22 cellular contexts compared by ENCODE assay signal in genomic region chr3:110710605-110711004, GRCh38.
DNase-seq lines count a peak whose midpoint lies in the region; ATAC-seq, FAIRE-seq and TF ChIP-seq lines count a peak whose summit lies in the region.
"Had no signal": no experiment of that assay in that cellular context is flagged by ENCODE, and none has a peak within 500 bp of the region (broad histone marks: within the 10 kb centered on the region; RNA-seq: fewer than 3 reads in every experiment).

No MANE protein-coding gene starts in this region.

- intact Hi-C loops in right lobe of liver (cut with DNase I) = no loop called here

- H3K4me1 ChIP-seq in astrocyte (ENCODE audit: insufficient read depth, low read length) (no peaks in the 10 kb centered on the region), right lobe of liver (peaks cover 0 to 40% (median 7%) of the 10 kb centered on the region in 4 donors)

- H3K27me3 Mint-ChIP-seq in astrocyte (ENCODE audit: low read depth, unreplicated experiment) = no peaks in the 10 kb centered on the region
- H3K27me3 Mint-ChIP-seq: CD4-positive, alpha-beta T cell had no signal

- no peak overlapping the region for H3K4me2 ChIP-seq in astrocyte (ENCODE audit: low read length)
- H3K4me2 ChIP-seq: SK-N-SH had no signal

- H3K79me2 ChIP-seq in astrocyte (ENCODE audit: insufficient read depth, low read length) = no peaks in the 10 kb centered on the region

- H3K36me3 ChIP-seq in astrocyte (ENCODE audit: insufficient read depth, low read length) = no peaks in the 10 kb centered on the region
- H3K36me3 ChIP-seq in right lobe of liver = no peaks in the 10 kb centered on the region
- H3K36me3 ChIP-seq: HAP-1 had no signal

- no peak for TF ChIP-seq POLR2A in right lobe of liver (IDR thresholded peaks at IDR 0.05)

- peak overlapping the region; percentile 29 for H3K27ac Mint-ChIP-seq in astrocyte (ENCODE audit: unreplicated experiment)
- H3K27ac Mint-ChIP-seq: CD4-positive, alpha-beta T cell had no signal

- H3K4me1 Mint-ChIP-seq in astrocyte (ENCODE audit: low read depth, unreplicated experiment) = peaks cover 21% of the 10 kb centered on the region

- 27% methylated on average over 1 of the region's 1 CpG for WGBS in right lobe of liver (ENCODE audit: insufficient coverage, low coverage, low lambda C conversion rate, missing lambda C conversion rate)

- H3K36me3 Mint-ChIP-seq in astrocyte (ENCODE audit: low read depth, unreplicated experiment) = peaks cover 2% of the 10 kb centered on the region

- H3K9me3 ChIP-seq in astrocyte (ENCODE audit: insufficient read depth, low read depth, low read length) (no peaks in the 10 kb centered on the region), right lobe of liver (no peaks in the 10 kb centered on the region)
- H3K9me3 ChIP-seq: HAP-1, SK-N-SH had no signal

- peaks cover 4% of the 10 kb centered on the region for H3K9me3 Mint-ChIP-seq in astrocyte (ENCODE audit: unreplicated experiment)
- H3K9me3 Mint-ChIP-seq: CD4-positive, alpha-beta T cell had no signal

- no peak overlapping the region for H2AFZ ChIP-seq in astrocyte (ENCODE audit: low read depth, low read length)

- H3K4me3 ChIP-seq in astrocyte (ENCODE audit: insufficient read depth, low read depth, low read length) (no peak overlapping the region), right lobe of liver (no peak overlapping the region)
- H3K4me3 ChIP-seq: HAP-1 had no signal

- DNase-seq in DMS53 (lab: John Stamatoyannopoulos, UW) = peak; percentile 7
- DNase-seq in DMS53 treated with DMSO at 0.1 percent for 48 hours (lab: John Stamatoyannopoulos, UW; ENCODE audit: unreplicated experiment) = no peak
- DNase-seq in NCI-H69 (lab: John Stamatoyannopoulos, UW) = peak; percentile 63
- DNase-seq in astrocyte (ENCODE audit: low read depth) = no peak
- peak; percentile 73 to 83 (median 81) for DNase-seq in right lobe of liver
- DNase-seq in COLO668 (lab: John Stamatoyannopoulos, UW; ENCODE audit: unreplicated experiment) = no peak
- DNase-seq: CD4-positive, alpha-beta T cell; KBM-7; MV-4-11; NCI-H1417 treated with DMSO at 0.1 percent for 48 hours; NCI-H2029 treated with DMSO at 0.1 percent for 48 hours; NCI-H2171 treated with DMSO at 0.1 percent for 48 hours; NCI-H446; NCI-H526 treated with DMSO at 0.1 percent for 48 hours; SHP77 treated with DMSO at 0.1 percent for 48 hours; SK-N-SH had no signal

- ATAC-seq in right lobe of liver (peak; percentile 77 to 84 (median 80)), GM21825 (IDR thresholded peaks at IDR 0.05; ENCODE audit: unreplicated experiment) (no peak), GM18868 (IDR thresholded peaks at IDR 0.05; ENCODE audit: unreplicated experiment) (no peak)

- H3K9ac ChIP-seq in astrocyte (ENCODE audit: low read length) = no peak overlapping the region
- H3K9ac ChIP-seq: SK-N-SH had no signal

- no peaks in the 10 kb centered on the region for H3K27me3 ChIP-seq in astrocyte (ENCODE audit: insufficient read depth, low read length)
- no peaks in the 10 kb centered on the region for H3K27me3 ChIP-seq in right lobe of liver

- TF ChIP-seq CTCF in astrocyte (IDR thresholded peaks at IDR 0.05; ENCODE audit: insufficient read depth, low read depth, low read length) = no peak
- no peak for TF ChIP-seq CTCF in right lobe of liver (IDR thresholded peaks at IDR 0.05)

- FAIRE-seq in astrocyte (lab: Jason Lieb, UNC) = no peak
- FAIRE-seq: GM12892, GM18507 had no signal

- H3K4me3 Mint-ChIP-seq in astrocyte (ENCODE audit: unreplicated experiment) = no peak overlapping the region
- H3K4me3 Mint-ChIP-seq: CD4-positive, alpha-beta T cell had no signal

- H3K27ac ChIP-seq in astrocyte (ENCODE audit: low read depth, low read length) = no peak overlapping the region
- peak overlapping the region; percentile 12 to 80 (median 37) for H3K27ac ChIP-seq in right lobe of liver
- H3K27ac ChIP-seq: 22Rv1 had no signal

- H4K20me1 ChIP-seq in astrocyte (ENCODE audit: insufficient read depth, low read length) = no peaks in the 10 kb centered on the region

Comparison
In these comparisons a context has a peak if more than half of its experiments do, and no peak if none do; other contexts are left out.
1. DNase-seq: peak in DMS53 (single experiment), NCI-H69 (single experiment) and right lobe of liver (3 of 3); none in DMS53 treated with DMSO at 0.1 percent for 48 hours (single experiment), astrocyte (single experiment) and COLO668 (single experiment).
2. ATAC-seq: peak in right lobe of liver (4 of 4); none in GM21825 (single experiment) and GM18868 (single experiment).